Comparison of ENCODE assay signal across 16 cellular contexts in genomic region chr9:18795947-18796705, GRCh38.
DNase-seq lines count a peak whose midpoint lies in the region; ATAC-seq, FAIRE-seq and TF ChIP-seq lines count a peak whose summit lies in the region.
"Had no signal": no experiment of that assay in that cellular context is flagged by ENCODE, and none has a peak within 500 bp of the region (broad histone marks: within the 10 kb centered on the region; RNA-seq: fewer than 3 reads in every experiment).

No MANE protein-coding gene starts in this region.

- no peak overlapping the region for H3K4me2 ChIP-seq in SK-N-SH
- no peak overlapping the region for H3K4me2 ChIP-seq in fibroblast of lung (ENCODE audit: extremely low read depth, insufficient read depth, low read length)
- no peak overlapping the region for H3K4me2 ChIP-seq in osteoblast (ENCODE audit: insufficient read depth, low read length)

- peak in 1 of 2 experiments; percentile 69; a peak in 1 of 4 replicates for TF ChIP-seq EP300 in SK-N-SH (IDR thresholded peaks at IDR 0.05; ENCODE audit: borderline replicate concordance in 1 of 2, low read depth in 1 of 2, low read length in 1 of 2)

- H3K4me1 ChIP-seq in SK-N-SH (ENCODE audit: control insufficient read depth in 1 of 2, insufficient read depth in 2 of 2, low read depth in 1 of 2, low read length in 1 of 2) (peaks cover 12 to 36% of the 10 kb centered on the region in 2 experiments), fibroblast of lung (ENCODE audit: control insufficient read depth, extremely low read depth, insufficient read depth, low read length) (peaks cover 2% of the 10 kb centered on the region), osteoblast (ENCODE audit: insufficient read depth, low read length) (peaks cover 9% of the 10 kb centered on the region), body of pancreas (no peaks in the 10 kb centered on the region)
- H3K4me1 ChIP-seq: testis had no signal

- 84% methylated on average over 6 of the region's 6 CpGs for WGBS in SK-N-SH (ENCODE audit: low lambda C conversion rate)
- 64 to 85% methylated on average over 6 of the region's 6 CpGs for WGBS in body of pancreas, 2 donors

- CTCF ChIA-PET in SK-N-SH (lab: Yijun Ruan, JAX) = interaction anchor here (1.1 kb wide), 1 partner anchor 233 kb away, joined by 4 read pairs; no protein-coding TSS in a partner anchor

- H3F3A ChIP-seq in SK-N-SH (replicated peaks; ENCODE audit: insufficient read depth) = peaks cover 36% of the 10 kb centered on the region

- TF ChIP-seq CTCF in D721Med (IDR thresholded peaks at IDR 0.05; ENCODE audit: insufficient read depth, missing control alignments) (no peak), SK-N-SH (IDR thresholded peaks at IDR 0.05) (no peak), fibroblast of lung (conservative IDR thresholded peaks at IDR 0.05 in 1 of 2, IDR thresholded peaks at IDR 0.05 in 1 of 2; ENCODE audit: low read depth in 1 of 2, low read length in 2 of 2) (no peak), osteoblast (IDR thresholded peaks at IDR 0.05; ENCODE audit: extremely low read depth, low read depth, low read length) (no peak), body of pancreas (IDR thresholded peaks at IDR 0.05) (no peak)

- H3K27ac ChIP-seq in SK-N-SH (ENCODE audit: low read depth in 2 of 2, low read length in 1 of 2) (peak overlapping the region; percentile 40 to 81; a peak in 2 of 4 replicates), fibroblast of lung (ENCODE audit: insufficient read depth, low read length) (no peak overlapping the region), osteoblast (ENCODE audit: low read depth, low read length) (peak overlapping the region; percentile 40), body of pancreas (no peak overlapping the region)
- H3K27ac ChIP-seq: SK-N-MC, testis had no signal

- H3K9me3 ChIP-seq in SK-N-SH (no peaks in the 10 kb centered on the region), fibroblast of lung (ENCODE audit: control insufficient read depth, insufficient read depth, low read depth, low read length) (no peaks in the 10 kb centered on the region), osteoblast (ENCODE audit: low read depth, low read length) (no peaks in the 10 kb centered on the region), body of pancreas (no peaks in the 10 kb centered on the region)
- H3K9me3 ChIP-seq: testis had no signal

- H2AFZ ChIP-seq in SK-N-SH (ENCODE audit: low read depth) = no peak overlapping the region
- H2AFZ ChIP-seq in fibroblast of lung (ENCODE audit: low read length) = no peak overlapping the region
- H2AFZ ChIP-seq in osteoblast (ENCODE audit: low read length) = no peak overlapping the region

- DNase-seq in D721Med (ENCODE audit: insufficient read length, low spot score) (no peak), SK-N-SH (no peak), fibroblast of lung (ENCODE audit: low read depth in 2 of 2) (peak; percentile 20 to 98), osteoblast (ENCODE audit: insufficient read length, low spot score, missing footprints) (no peak), H54 (ENCODE audit: insufficient read length, low spot score) (no peak), body of pancreas (no peak)
- DNase-seq: activated CD8-positive, alpha-beta T cell treated with anti-CD3 and anti-CD28 coated beads for 36 hours; effector CD4-positive, alpha-beta T cell; glutamatergic neuron; NCI-H2107; testis had no signal

- H4K20me1 ChIP-seq in SK-N-SH (ENCODE audit: insufficient read depth) = no peaks in the 10 kb centered on the region
- no peaks in the 10 kb centered on the region for H4K20me1 ChIP-seq in fibroblast of lung (ENCODE audit: control insufficient read depth, extremely low read depth, insufficient read depth, low read length)
- H4K20me1 ChIP-seq in osteoblast (ENCODE audit: insufficient read depth, low read length) = peaks cover 4% of the 10 kb centered on the region

- intact Hi-C loops in body of pancreas (cut with DNase I) = no loop called here

- no peak for TF ChIP-seq POLR2A in H54 (IDR thresholded peaks at IDR 0.05; ENCODE audit: low read depth, low read length)
- TF ChIP-seq POLR2A in body of pancreas (IDR thresholded peaks at IDR 0.05) = no peak

- ATAC-seq in body of pancreas = no peak
- ATAC-seq in GM21528 (IDR thresholded peaks at IDR 0.05; ENCODE audit: low FRiP score, unreplicated experiment) = no peak
- ATAC-seq: activated CD8-positive, alpha-beta T cell treated with anti-CD3 and anti-CD28 coated beads for 36 hours; GM12878 had no signal

- H3K36me3 ChIP-seq in SK-N-SH (replicated peaks in 1 of 2; ENCODE audit: control insufficient read depth in 1 of 2, insufficient read depth in 2 of 2, low read length in 1 of 2) (peaks cover 9 to 43% of the 10 kb centered on the region in 2 experiments), fibroblast of lung (ENCODE audit: control insufficient read depth, insufficient read depth, low read length) (peaks cover 1% of the 10 kb centered on the region), osteoblast (ENCODE audit: insufficient read depth, low read length) (peaks cover 79% of the 10 kb centered on the region), body of pancreas (replicated peaks in 1 of 2; ENCODE audit: insufficient read depth in 1 of 2, low read depth in 2 of 2) (no peaks in the 10 kb centered on the region)

- POLR2A ChIA-PET in SK-N-SH (lab: Yijun Ruan, JAX) = no interaction called here

- FAIRE-seq in D721Med (lab: Jason Lieb, UNC) = peak; percentile 41
- FAIRE-seq in H54 (lab: Jason Lieb, UNC) = no peak
- FAIRE-seq: GM12878, keratinocyte, TTC549 had no signal

- H3K79me2 ChIP-seq in SK-N-SH (ENCODE audit: insufficient read depth) = peaks cover 9% of the 10 kb centered on the region; the same call in 1 of the 2 replicates
- H3K79me2 ChIP-seq in fibroblast of lung (ENCODE audit: control insufficient read depth, insufficient read depth, low read length) = no peaks in the 10 kb centered on the region
- peaks cover 5% of the 10 kb centered on the region for H3K79me2 ChIP-seq in osteoblast (ENCODE audit: insufficient read depth, low read length)

- H3K4me3 ChIP-seq in SK-N-SH (ENCODE audit: low read depth in 2 of 2, low read length in 1 of 2) = no peak overlapping the region
- no peak overlapping the region for H3K4me3 ChIP-seq in fibroblast of lung (replicated peaks in 1 of 4; ENCODE audit: control extremely low read depth in 1 of 4, insufficient read depth in 1 of 4, low read depth in 3 of 4, low read length in 4 of 4)
- H3K4me3 ChIP-seq in osteoblast (ENCODE audit: insufficient read depth, low read length) = no peak overlapping the region
- no peak overlapping the region for H3K4me3 ChIP-seq in body of pancreas
- H3K4me3 ChIP-seq: GM12878, SK-N-MC, testis had no signal

- no peaks in the 10 kb centered on the region for H3K9me2 ChIP-seq in SK-N-SH

- TF ChIP-seq RAD21 in SK-N-SH (IDR thresholded peaks at IDR 0.05; ENCODE audit: low read length) = no peak

- no peaks in the 10 kb centered on the region for H3K27me3 ChIP-seq in SK-N-SH (ENCODE audit: insufficient read depth)
- H3K27me3 ChIP-seq in fibroblast of lung (ENCODE audit: control insufficient read depth, insufficient read depth, low read length) = no peaks in the 10 kb centered on the region
- H3K27me3 ChIP-seq in osteoblast (ENCODE audit: insufficient read depth, low read length) = no peaks in the 10 kb centered on the region
- no peaks in the 10 kb centered on the region for H3K27me3 ChIP-seq in body of pancreas
- H3K27me3 ChIP-seq: testis had no signal

- H3K9ac ChIP-seq in SK-N-SH (no peak overlapping the region), fibroblast of lung (ENCODE audit: insufficient read depth, low read length) (no peak overlapping the region)

TF ChIP-seq in SK-N-SH, 30 proteins besides CTCF, POLR2A, EP300 and RAD21 (continues in another document):
- no peak for TF ChIP-seq SIN3A (IDR thresholded peaks at IDR 0.05; ENCODE audit: borderline replicate concordance, low read depth, low read length)
- TF ChIP-seq, protein P1, sequence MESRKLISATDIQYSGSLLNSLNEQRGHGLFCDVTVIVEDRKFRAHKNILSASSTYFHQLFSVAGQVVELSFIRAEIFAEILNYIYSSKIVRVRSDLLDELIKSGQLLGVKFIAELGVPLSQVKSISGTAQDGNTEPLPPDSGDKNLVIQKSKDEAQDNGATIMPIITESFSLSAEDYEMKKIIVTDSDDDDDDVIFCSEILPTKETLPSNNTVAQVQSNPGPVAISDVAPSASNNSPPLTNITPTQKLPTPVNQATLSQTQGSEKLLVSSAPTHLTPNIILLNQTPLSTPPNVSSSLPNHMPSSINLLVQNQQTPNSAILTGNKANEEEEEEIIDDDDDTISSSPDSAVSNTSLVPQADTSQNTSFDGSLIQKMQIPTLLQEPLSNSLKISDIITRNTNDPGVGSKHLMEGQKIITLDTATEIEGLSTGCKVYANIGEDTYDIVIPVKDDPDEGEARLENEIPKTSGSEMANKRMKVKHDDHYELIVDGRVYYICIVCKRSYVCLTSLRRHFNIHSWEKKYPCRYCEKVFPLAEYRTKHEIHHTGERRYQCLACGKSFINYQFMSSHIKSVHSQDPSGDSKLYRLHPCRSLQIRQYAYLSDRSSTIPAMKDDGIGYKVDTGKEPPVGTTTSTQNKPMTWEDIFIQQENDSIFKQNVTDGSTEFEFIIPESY (IDR thresholded peaks at IDR 0.05; ENCODE audit: borderline replicate concordance, low read depth) = no peak
- TF ChIP-seq EZH2phosphoT487 (IDR thresholded peaks at IDR 0.05; ENCODE audit: borderline replicate concordance, low read depth) = no peak
- TF ChIP-seq GABPA (IDR thresholded peaks at IDR 0.05; ENCODE audit: low read depth) = no peak; the same call in 1 of the 2 replicates
- TF ChIP-seq MEF2A (IDR thresholded peaks at IDR 0.05; ENCODE audit: borderline replicate concordance, low read depth) = no peak
- TF ChIP-seq, protein P2, sequence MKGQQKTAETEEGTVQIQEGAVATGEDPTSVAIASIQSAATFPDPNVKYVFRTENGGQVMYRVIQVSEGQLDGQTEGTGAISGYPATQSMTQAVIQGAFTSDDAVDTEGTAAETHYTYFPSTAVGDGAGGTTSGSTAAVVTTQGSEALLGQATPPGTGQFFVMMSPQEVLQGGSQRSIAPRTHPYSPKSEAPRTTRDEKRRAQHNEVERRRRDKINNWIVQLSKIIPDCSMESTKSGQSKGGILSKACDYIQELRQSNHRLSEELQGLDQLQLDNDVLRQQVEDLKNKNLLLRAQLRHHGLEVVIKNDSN (IDR thresholded peaks at IDR 0.05; ENCODE audit: borderline replicate concordance, low read depth) = no peak
- no peak for TF ChIP-seq GATA2 (CRISPR knock-in tag; IDR thresholded peaks at IDR 0.05)
- no peak for TF ChIP-seq RCOR1 (IDR thresholded peaks at IDR 0.05; ENCODE audit: low read length)
- TF ChIP-seq JUND (IDR thresholded peaks at IDR 0.05) = peak; percentile 26; the same call in 1 of the 2 replicates
- no peak for TF ChIP-seq FOXJ3 (CRISPR knock-in tag; IDR thresholded peaks at IDR 0.05)

Comparison
In these comparisons a context has a peak if more than half of its experiments do, and no peak if none do; other contexts are left out.
1. DNase-seq: peak in fibroblast of lung (2 of 2); none in D721Med (single experiment), SK-N-SH (single experiment), osteoblast (single experiment), H54 (single experiment) and body of pancreas (0 of 4).
2. H3K27ac ChIP-seq: peak in SK-N-SH (2 of 2) and osteoblast (single experiment); none in fibroblast of lung (single experiment) and body of pancreas (0 of 4).